In the genomic region with DNA sequence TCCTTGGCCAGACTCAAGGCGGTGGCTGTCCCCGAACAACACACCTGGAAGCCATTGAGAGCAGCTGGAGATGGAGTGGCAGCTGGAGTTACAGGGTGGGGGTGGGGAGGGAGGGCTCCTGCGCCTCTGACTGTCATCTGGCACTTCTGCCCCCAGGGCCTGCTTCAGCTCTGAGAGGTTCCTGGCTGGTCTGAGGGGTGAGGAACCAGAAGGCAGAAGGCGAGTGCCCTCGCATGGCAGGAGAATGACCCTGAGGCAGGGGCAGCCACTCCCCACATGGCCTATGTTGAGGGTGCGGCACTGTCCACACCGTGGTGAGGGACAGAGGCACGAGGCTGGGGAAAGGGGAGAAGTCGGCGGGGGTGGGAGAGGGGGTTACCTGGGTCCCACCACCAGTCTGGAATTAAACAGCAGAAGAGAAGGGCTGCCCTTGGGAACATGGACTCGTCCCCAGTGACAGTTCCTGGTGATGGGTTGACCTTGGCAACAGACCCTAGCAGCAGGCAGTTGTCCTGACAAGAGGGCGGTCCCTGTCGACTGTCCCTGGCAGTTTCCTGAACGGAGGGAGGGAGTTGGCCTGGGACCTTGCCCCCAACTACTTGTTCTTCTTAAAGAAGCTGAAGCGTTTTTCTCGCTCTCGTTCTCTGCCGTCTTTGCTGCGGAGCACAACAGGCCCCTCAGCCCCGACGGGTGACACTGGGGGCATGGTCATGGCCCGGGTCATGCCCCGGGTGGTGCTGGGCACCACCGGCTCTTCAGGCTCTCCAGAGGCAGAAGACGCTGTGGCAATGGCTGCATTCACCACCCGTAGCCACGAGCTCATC, we compare ENCODE assay signal across 16 cellular contexts. TPM values are rescaled to one million over a fixed set of nuclear protein-coding genes. Genes with fewer than 3 reads are reported as not detected.
DNase-seq lines count a peak whose midpoint lies in the region; ATAC-seq and TF ChIP-seq lines count a peak whose summit lies in the region.
"Had no signal": no experiment of that assay in that cellular context is flagged by ENCODE, and none has a peak within 500 bp of the region (broad histone marks: within the 10 kb centered on the region; RNA-seq: fewer than 3 reads in every experiment).

No MANE protein-coding gene starts in this region.

- no peak for TF ChIP-seq CTCF in foreskin keratinocyte (conservative IDR thresholded peaks at IDR 0.05)

- DNase-seq in HuH-7 (ENCODE audit: low spot score) = peak; percentile 38
- peak; percentile 69 for DNase-seq in NCI-H510A treated with DMSO at 0.1 percent for 48 hours (lab: John Stamatoyannopoulos, UW)
- no peak for DNase-seq in foreskin keratinocyte
- no peak for DNase-seq in activated naive CD4-positive, alpha-beta T cell treated with anti-CD3 and anti-CD28 coated beads, Interleukin-2, amount 50 U/mL, for 16 hours
- no peak for DNase-seq in caudate nucleus (lab: John Stamatoyannopoulos, UW)
- DNase-seq: activated CD4-positive, alpha-beta memory T cell treated with anti-CD3 and anti-CD28 coated beads, Interleukin-2, amount 10 ng/mL, durations not matched to agents 7 days and 5 days; activated T-cell treated with anti-CD3 and anti-CD28 coated beads, Interleukin-2, amount 50 U/mL, for 72 hours; GOT3; NCI-H1436 treated with DMSO at 0.1 percent for 48 hours; NCI-H748 treated with DMSO at 0.1 percent for 48 hours; sigmoid colon; stimulated activated CD4-positive, alpha-beta T cell treated with anti-CD3 and anti-CD28 coated beads, Interleukin-2, amount 100 ng/mL, for 48 hours had no signal

- peaks cover 8% of the 10 kb centered on the region for H3K4me1 ChIP-seq in foreskin keratinocyte
- H3K4me1 ChIP-seq: sigmoid colon had no signal

- H3K27ac ChIP-seq in foreskin keratinocyte = peak overlapping the region; percentile 83
- peak overlapping the region in 20 of 21 experiments; percentile 18 to 87 (median 70) for H3K27ac ChIP-seq in skin epidermis
- H3K27ac ChIP-seq in caudate nucleus (ENCODE audit: low read depth, low read length) = no peak overlapping the region
- H3K27ac ChIP-seq: KMS-11, sigmoid colon had no signal

- peak overlapping the region in 1 of 7 experiments; percentile 1 for H3K4me3 ChIP-seq in skin epidermis
- H3K4me3 ChIP-seq: sigmoid colon had no signal

- ATAC-seq in foreskin keratinocyte (no peak), GM19023 (IDR thresholded peaks at IDR 0.05; ENCODE audit: unreplicated experiment) (no peak)
- ATAC-seq: activated T-cell treated with anti-CD3 and anti-CD28 coated beads, Interleukin-2, amount 50 U/mL, for 72 hours; Panc1 had no signal

- H3K27me3 ChIP-seq in foreskin keratinocyte = no peaks in the 10 kb centered on the region
- H3K27me3 ChIP-seq: sigmoid colon had no signal

RNA-seq across cellular contexts. Expression of a gene that starts 7.8 kb away (rescaled TPM):
- total RNA-seq in foreskin keratinocyte = 18.2 and 18.6 TPM in 2 replicates
- polyA plus RNA-seq in foreskin keratinocyte = 12.7 and 14.1 TPM in 2 replicates

RNA-seq across cellular contexts. Expression of a gene that starts 43.5 kb away (rescaled TPM):
- 20.9 and 22.9 TPM in 2 replicates for total RNA-seq in foreskin keratinocyte
- 10.9 and 12.5 TPM in 2 replicates for polyA plus RNA-seq in foreskin keratinocyte

RNA-seq across cellular contexts. Expression of a gene that starts 47.0 kb away (rescaled TPM):
- 99.1 and 103 TPM in 2 replicates for total RNA-seq in foreskin keratinocyte
- 108 and 115 TPM in 2 replicates for polyA plus RNA-seq in foreskin keratinocyte

Comparison
In these comparisons a context has a peak if more than half of its experiments do, and no peak if none do; other contexts are left out.
1. DNase-seq: peak in HuH-7 (single experiment) and NCI-H510A treated with DMSO at 0.1 percent for 48 hours (single experiment); none in foreskin keratinocyte (0 of 2), activated naive CD4-positive, alpha-beta T cell treated with anti-CD3 and anti-CD28 coated beads, Interleukin-2, amount 50 U/mL, for 16 hours (single experiment) and caudate nucleus (0 of 61).